25 cellular contexts compared by ENCODE assay signal in genomic region chr2:124704056-124704644, GRCh38.
"Had no signal": no experiment of that assay in that cellular context is flagged by ENCODE, and none has a peak within 500 bp of the region (broad histone marks: within the 10 kb centered on the region; RNA-seq: fewer than 3 reads in every experiment).

No MANE protein-coding gene starts in this region.

- H3K27ac Mint-ChIP-seq: activated B cell treated with CpG ODN at 0.5 μM for 24 hours; activated CD8-positive, alpha-beta T cell treated with anti-CD3 and anti-CD28 coated beads for 36 hours; activated T-helper 17 cell treated with anti-CD3 and anti-CD28 coated beads, Interleukin-2, amount 50 U/mL, for 72 hours; effector memory CD8-positive, alpha-beta T cell; natural killer cell treated with Interleukin-12 subunit alpha and Interleukin-12 subunit beta and Interleukin-15 and Interleukin-18, amount 100 ng/mL, for 72 hours; stimulated activated naive B cell treated with anti-CD40 and anti-IgM and Interleukin-4, amounts not matched to agents 10 μg/mL and 1 μg/mL and 100 μg/mL, for 72 hours had no signal

- H3K4me3 Mint-ChIP-seq: activated B cell treated with CpG ODN at 0.5 μM for 24 hours; activated CD8-positive, alpha-beta T cell treated with anti-CD3 and anti-CD28 coated beads for 36 hours; activated T-cell treated with anti-CD3 and anti-CD28 coated beads, Interleukin-2, amount 50 U/mL, for 4 hours; activated T-helper 17 cell treated with anti-CD3 and anti-CD28 coated beads, Interleukin-2, amount 50 U/mL, for 72 hours; effector memory CD8-positive, alpha-beta T cell; natural killer cell treated with Interleukin-12 subunit alpha and Interleukin-12 subunit beta and Interleukin-15 and Interleukin-18, amount 100 ng/mL, for 72 hours; stimulated activated naive B cell treated with anti-CD40 and anti-IgM and Interleukin-4, amounts not matched to agents 10 μg/mL and 1 μg/mL and 100 μg/mL, for 72 hours had no signal

- H3K4me3 ChIP-seq: left lung, lower lobe of right lung, stomach, thyroid gland had no signal

- H3K4me1 ChIP-seq: left lung, lower lobe of right lung, stomach, thyroid gland had no signal

- H3K36me3 Mint-ChIP-seq: stimulated activated naive B cell treated with anti-CD40 and anti-IgM and Interleukin-4, amounts not matched to agents 10 μg/mL and 1 μg/mL and 100 μg/mL, for 72 hours had no signal

- H3K36me3 ChIP-seq: brain microvascular endothelial cell, left lung, lower lobe of right lung, stomach, thyroid gland had no signal

- ATAC-seq: activated CD8-positive, alpha-beta T cell treated with anti-CD3 and anti-CD28 coated beads for 36 hours; activated T-cell treated with anti-CD3 and anti-CD28 coated beads, Interleukin-2, amount 50 U/mL, for 4 hours; activated T-helper 17 cell treated with anti-CD3 and anti-CD28 coated beads, Interleukin-2, amount 50 U/mL, for 72 hours; effector memory CD8-positive, alpha-beta T cell; left lung; lower lobe of right lung; natural killer cell treated with Interleukin-12 subunit alpha and Interleukin-12 subunit beta and Interleukin-15 and Interleukin-18, amount 100 ng/mL, for 72 hours; right cardiac atrium; stimulated activated naive B cell treated with anti-CD40 and anti-IgM and Interleukin-4, amounts not matched to agents 10 μg/mL and 1 μg/mL and 100 μg/mL, for 72 hours had no signal

- DNase-seq: activated B cell treated with CpG ODN at 0.5 μM for 24 hours; activated CD4-positive, alpha-beta T cell treated with anti-CD3 and anti-CD28 coated beads, Interleukin-2, amount 50 U/mL, for 1 hour; activated CD8-positive, alpha-beta T cell treated with anti-CD3 and anti-CD28 coated beads for 36 hours; activated gamma-delta T cell treated with Interleukin-2 at 50 U/mL for 16 hours; activated naive CD4-positive, alpha-beta T cell treated with anti-CD3 and anti-CD28 coated beads, Interleukin-2, amount 50 U/mL, for 16 hours; activated T-cell treated with anti-CD3 and anti-CD28 coated beads, Interleukin-2, amount 50 U/mL, for 4 hours; amniotic stem cell; brain microvascular endothelial cell; cortex of kidney; effector memory CD8-positive, alpha-beta T cell; foreskin fibroblast; kidney glomerular epithelial cell; lower lobe of right lung; mesenchymal stem cell; posterior cingulate gyrus; right cardiac atrium; stimulated activated CD4-positive, alpha-beta T cell treated with anti-CD3 and anti-CD28 coated beads, Interleukin-15, amount 100 ng/mL, for 24 hours; stimulated activated CD4-positive, alpha-beta T cell treated with anti-CD3 and anti-CD28 coated beads, Interleukin-2, amount 100 ng/mL, for 24 hours; stimulated activated naive B cell treated with anti-CD40 and anti-IgM and Interleukin-4, amounts not matched to agents 10 μg/mL and 1 μg/mL and 100 μg/mL, for 72 hours; stomach; T1000; thyroid gland had no signal

- H3K4me1 Mint-ChIP-seq: activated B cell treated with CpG ODN at 0.5 μM for 24 hours; activated T-helper 17 cell treated with anti-CD3 and anti-CD28 coated beads, Interleukin-2, amount 50 U/mL, for 72 hours; stimulated activated naive B cell treated with anti-CD40 and anti-IgM and Interleukin-4, amounts not matched to agents 10 μg/mL and 1 μg/mL and 100 μg/mL, for 72 hours had no signal

- H3K27me3 Mint-ChIP-seq: activated B cell treated with CpG ODN at 0.5 μM for 24 hours; activated CD8-positive, alpha-beta T cell treated with anti-CD3 and anti-CD28 coated beads for 36 hours; activated T-helper 17 cell treated with anti-CD3 and anti-CD28 coated beads, Interleukin-2, amount 50 U/mL, for 72 hours; effector memory CD8-positive, alpha-beta T cell; natural killer cell treated with Interleukin-12 subunit alpha and Interleukin-12 subunit beta and Interleukin-15 and Interleukin-18, amount 100 ng/mL, for 72 hours; stimulated activated naive B cell treated with anti-CD40 and anti-IgM and Interleukin-4, amounts not matched to agents 10 μg/mL and 1 μg/mL and 100 μg/mL, for 72 hours had no signal

- H3K9me3 ChIP-seq: lower lobe of right lung, stomach, thyroid gland had no signal
